ENCODE assay signal across 22 cellular contexts in the genomic region with DNA sequence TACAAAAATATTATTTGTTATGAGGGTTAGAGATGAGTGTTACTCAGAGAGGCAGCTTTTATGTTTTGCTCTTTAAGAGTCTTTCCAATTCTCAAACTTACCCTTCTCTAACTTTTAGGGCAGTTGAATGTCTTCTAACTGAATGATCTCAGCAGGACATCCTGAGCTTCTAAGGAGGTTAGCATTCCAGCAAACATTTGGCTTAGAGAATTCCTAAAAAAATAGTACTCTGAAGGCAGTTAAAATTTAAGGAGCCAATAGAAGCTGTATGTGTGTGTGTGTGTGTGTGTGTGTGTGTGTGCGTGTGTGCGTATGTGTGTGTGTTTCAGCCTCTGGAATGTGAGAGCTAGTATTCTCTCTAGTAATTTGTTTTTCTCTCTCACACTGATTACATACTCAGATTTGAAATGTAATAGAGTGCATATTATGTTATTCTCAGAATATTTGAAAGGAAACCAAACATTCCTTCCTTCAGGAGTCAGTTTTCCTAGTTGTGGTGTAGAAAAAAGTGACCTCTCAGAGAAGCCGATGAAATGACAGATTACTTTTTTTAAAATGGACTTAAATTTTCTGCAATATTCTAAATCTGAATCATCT.
DNase-seq lines count a peak whose midpoint lies in the region; ATAC-seq and TF ChIP-seq lines count a peak whose summit lies in the region.
"Had no signal": no experiment of that assay in that cellular context is flagged by ENCODE, and none has a peak within 500 bp of the region (broad histone marks: within the 10 kb centered on the region; RNA-seq: fewer than 3 reads in every experiment).

No MANE protein-coding gene starts in this region.

- H3K36me3 ChIP-seq in brain microvascular endothelial cell (replicated peaks) (no peaks in the 10 kb centered on the region), mesodermal cell (ENCODE audit: control insufficient read depth, insufficient read depth, low read length) (no peaks in the 10 kb centered on the region), aorta (ENCODE audit: control insufficient read depth in 1 of 2, insufficient read depth in 2 of 2, low read length in 1 of 2) (no peaks in the 10 kb centered on the region), HAP-1 (replicated peaks) (no peaks in the 10 kb centered on the region)
- H3K36me3 ChIP-seq: esophagus muscularis mucosa, heart left ventricle, thoracic aorta had no signal

- ATAC-seq in Right ventricle myocardium superior (ENCODE audit: poor library complexity) (peak; percentile 48), Right ventricle myocardium inferior (no peak), aorta (ENCODE audit: low FRiP score) (peak; percentile 50)
- ATAC-seq: GM12878; naive thymus-derived CD4-positive, alpha-beta T cell; stimulated activated effector memory CD8-positive, alpha-beta T cell treated with anti-CD3 and anti-CD28 coated beads, Interleukin-12 subunit alpha, Interleukin-12 subunit beta, amount 100 ng/mL, for 72 hours had no signal

- H3K4me1 ChIP-seq in mesodermal cell (ENCODE audit: control insufficient read depth, insufficient read depth, low read length, poor library complexity, severe bottlenecking) (peaks cover 71% of the 10 kb centered on the region), aorta (ENCODE audit: control insufficient read depth in 1 of 2, insufficient read depth in 2 of 2, low read length in 2 of 2) (no peaks in the 10 kb centered on the region), HAP-1 (peaks cover 41% of the 10 kb centered on the region)

- in situ Hi-C loops in brain microvascular endothelial cell (cut with HindIII; ENCODE audit: low pct_ligation_motif_present, low sequenced_read_pairs), result no loop called here
- in situ Hi-C loops in HAP-1 (cut with MboI; ENCODE audit: low sequenced_read_pairs), result no loop called here

- intact Hi-C loops in Right ventricle myocardium superior (cut with DNase I) (no loop called here), Right ventricle myocardium inferior (cut with DNase I) (no loop called here), aorta (cut with DNase I) (no loop called here), posterior vena cava (cut with DNase I) (no loop called here)

- H3K4me3 ChIP-seq in brain microvascular endothelial cell (ENCODE audit: low read depth, low read length) (no peak overlapping the region), mesodermal cell (ENCODE audit: extremely low read depth, insufficient read depth, low read length, poor library complexity, severe bottlenecking) (no peak overlapping the region), aorta (ENCODE audit: low read length in 2 of 2) (no peak overlapping the region), HAP-1 (no peak overlapping the region)
- H3K4me3 ChIP-seq: esophagus muscularis mucosa, GM12878, heart left ventricle, lung, psoas muscle, thoracic aorta had no signal

- H3K27me3 ChIP-seq in brain microvascular endothelial cell (replicated peaks) (no peaks in the 10 kb centered on the region), aorta (ENCODE audit: control insufficient read depth in 1 of 2, insufficient read depth in 2 of 2, low read length in 1 of 2) (no peaks in the 10 kb centered on the region), HAP-1 (ENCODE audit: low read depth) (no peaks in the 10 kb centered on the region)
- H3K27me3 ChIP-seq: esophagus muscularis mucosa, heart left ventricle had no signal

- H3K27ac ChIP-seq in brain microvascular endothelial cell (no peak overlapping the region), mesodermal cell (ENCODE audit: low read depth, low read length, severe bottlenecking) (peak overlapping the region; percentile 87), aorta (ENCODE audit: low read depth in 1 of 2, low read length in 2 of 2) (no peak overlapping the region)
- H3K27ac ChIP-seq: esophagus muscularis mucosa, heart left ventricle, psoas muscle, thoracic aorta had no signal

- no peak for TF ChIP-seq CTCF in brain microvascular endothelial cell (IDR thresholded peaks at IDR 0.05; ENCODE audit: low read depth, low read length, missing control alignments)

- H3K9me3 ChIP-seq in mesodermal cell (ENCODE audit: control insufficient read depth, low read length) (no peaks in the 10 kb centered on the region), aorta (ENCODE audit: control insufficient read depth, low read length) (no peaks in the 10 kb centered on the region), HAP-1 (no peaks in the 10 kb centered on the region)
- H3K9me3 ChIP-seq: esophagus muscularis mucosa, heart left ventricle, psoas muscle, thoracic aorta had no signal

- no CpG with 5 or more reads among the region's 3 CpGs for WGBS in mesodermal cell (ENCODE audit: insufficient coverage in 2 of 2), 2 experiments
- 1 to 8% methylated on average over 3 of the region's 3 CpGs for WGBS in aorta, 2 donors

- DNase-seq in Right ventricle myocardium superior (peak; percentile 22), Right ventricle myocardium inferior (ENCODE audit: missing footprints) (no peak), brain microvascular endothelial cell (peak; percentile 46), aorta (no peak), HAP-1 (ENCODE audit: low spot score in 2 of 2) (no peak), posterior vena cava (ENCODE audit: low spot score) (no peak), NCI-H526 (lab: John Stamatoyannopoulos, UW) (no peak)
- DNase-seq: activated CD4-positive, alpha-beta T cell treated with anti-CD3 and anti-CD28 coated beads, Interleukin-2, amount 10 ng/mL, durations not matched to agents 24 days and 14 days; activated naive CD4-positive, alpha-beta T cell treated with anti-CD3 and anti-CD28 coated beads for 36 hours; C1 segment of cervical spinal cord; heart left ventricle; HFFc6; naive thymus-derived CD4-positive, alpha-beta T cell; NCI-H1092; NCI-H2081 treated with DMSO at 0.1 percent for 48 hours; psoas muscle had no signal

Comparison
In these comparisons a context has a peak if more than half of its experiments do, and no peak if none do; other contexts are left out.
1. DNase-seq: peak in Right ventricle myocardium superior (single experiment) and brain microvascular endothelial cell (single experiment); none in Right ventricle myocardium inferior (single experiment), aorta (0 of 2), HAP-1 (0 of 2), posterior vena cava (single experiment) and NCI-H526 (0 of 2).